In genomic region chr17:49361902-49362722, GRCh38 we compare ENCODE assay signal across 8 cellular contexts. TPM values are rescaled to one million over a fixed set of nuclear protein-coding genes. Genes with fewer than 3 reads are reported as not detected.
DNase-seq lines count a peak whose midpoint lies in the region; ATAC-seq and TF ChIP-seq lines count a peak whose summit lies in the region.

TSS of gene ZNF652 (minus strand) at chr17:49362250. CDS start at chr17:49317725, 44,525 bp downstream.

- H3K27me3 ChIP-seq in adipocyte (replicated peaks; ENCODE audit: control insufficient read depth, insufficient read depth, low read length) (no peaks in the 10 kb centered on the region), transverse colon (no peaks in the 10 kb centered on the region)

- in situ Hi-C loops in transverse colon (cut with MboI; ENCODE audit: low pct_ligation_motif_present in 1 of 4, low pct_unique_long_range_greater_than_20kb in 1 of 4, low sequenced_read_pairs in 3 of 4): no loop called here

- H3K27ac ChIP-seq in transverse colon: peak within 1 kb of the TSS; percentile 92 to 98 (median 98)

- DNase-seq in GM12864 (ENCODE audit: low read depth): peak; percentile 74
- peak; percentile 65 for DNase-seq in NCI-H1417 treated with DMSO at 0.1 percent for 48 hours (lab: John Stamatoyannopoulos, UW)
- DNase-seq in T follicular helper cell (ENCODE audit: low read depth): peak; percentile 94
- DNase-seq in adipocyte (ENCODE audit: low read depth): peak; percentile 95
- peak; percentile 95 for DNase-seq in cardiac septum (ENCODE audit: low spot score)
- DNase-seq in posterior cingulate gyrus: peak; percentile 81 to 98 (median 89)
- DNase-seq in transverse colon: peak; percentile 97

- H3K36me3 ChIP-seq in adipocyte (ENCODE audit: control insufficient read depth, insufficient read depth, low read length, severe bottlenecking) (no peaks in the 10 kb centered on the region), transverse colon (no peaks in the 10 kb centered on the region)

- H3K4me1 ChIP-seq in adipocyte (ENCODE audit: control insufficient read depth, insufficient read depth, low read length) (peaks cover 30% of the 10 kb centered on the region), transverse colon (peaks cover 18 to 45% (median 29%) of the 10 kb centered on the region in 4 donors)

- peak within 1 kb of the TSS; percentile 90 for H3K9ac ChIP-seq in adipocyte (ENCODE audit: low read length)

- TF ChIP-seq EP300 in transverse colon (IDR thresholded peaks at IDR 0.05; ENCODE audit: low read depth): no peak

- no peak for TF ChIP-seq CTCF in GM12864 (IDR thresholded peaks at IDR 0.05; ENCODE audit: low read depth, low read length, missing control alignments)
- no peak for TF ChIP-seq CTCF in transverse colon (IDR thresholded peaks at IDR 0.05)

- H3K9me3 ChIP-seq in adipocyte (ENCODE audit: control insufficient read depth, low read length) (no peaks in the 10 kb centered on the region), transverse colon (no peaks in the 10 kb centered on the region)

- intact Hi-C loops in cardiac septum (cut with DNase I): no loop called here
- intact Hi-C loops in posterior cingulate gyrus (cut with DNase I): no loop called here
- intact Hi-C loops in transverse colon (cut with DNase I; ENCODE audit: low total_unique reads): no loop called here

- H3K4me3 ChIP-seq in GM12864 (ENCODE audit: low read depth, low read length) (peak within 1 kb of the TSS; percentile 92), adipocyte (ENCODE audit: low read length) (peak within 1 kb of the TSS; percentile 85), transverse colon (peak within 1 kb of the TSS; percentile 77 to 95 (median 86))

- WGBS in transverse colon (ENCODE audit: low coverage in 1 of 2), 2 donors: 1 to 4% methylated on average over 5 to 25 of the region's 106 CpGs

- TF ChIP-seq POLR2A in transverse colon (IDR thresholded peaks at IDR 0.05): no peak

- peak; percentile 70 for ATAC-seq in HG02678 (IDR thresholded peaks at IDR 0.05; ENCODE audit: unreplicated experiment)

RNA-seq across cellular contexts. Expression of gene ZNF652, which starts in this region (rescaled TPM):
- total RNA-seq in cardiac septum (22.3 TPM), transverse colon (10 to 100 TPM; 25.8 to 55.6 (median 50.2) TPM)

Comparison
In these comparisons a context has a peak if more than half of its experiments do, and no peak if none do; other contexts are left out.
1. Peak in every context shown above with its lines: DNase-seq, ATAC-seq, H3K4me3 ChIP-seq and H3K27ac ChIP-seq.